Comparison of ENCODE assay signal across 1 cellular context in genomic region chr12:57751788-57752667, GRCh38.
TF ChIP-seq lines count a peak whose summit lies in the region.

Gene CDK4, minus strand, starts transcription at chr12:57752310. Its CDS starts 593 bp downstream, at chr12:57751717.

TF ChIP-seq in HepG2, 621 proteins besides CTCF, POLR2A, EP300 and RAD21 (continued from another document and continues in another):
- TF ChIP-seq, protein P1, sequence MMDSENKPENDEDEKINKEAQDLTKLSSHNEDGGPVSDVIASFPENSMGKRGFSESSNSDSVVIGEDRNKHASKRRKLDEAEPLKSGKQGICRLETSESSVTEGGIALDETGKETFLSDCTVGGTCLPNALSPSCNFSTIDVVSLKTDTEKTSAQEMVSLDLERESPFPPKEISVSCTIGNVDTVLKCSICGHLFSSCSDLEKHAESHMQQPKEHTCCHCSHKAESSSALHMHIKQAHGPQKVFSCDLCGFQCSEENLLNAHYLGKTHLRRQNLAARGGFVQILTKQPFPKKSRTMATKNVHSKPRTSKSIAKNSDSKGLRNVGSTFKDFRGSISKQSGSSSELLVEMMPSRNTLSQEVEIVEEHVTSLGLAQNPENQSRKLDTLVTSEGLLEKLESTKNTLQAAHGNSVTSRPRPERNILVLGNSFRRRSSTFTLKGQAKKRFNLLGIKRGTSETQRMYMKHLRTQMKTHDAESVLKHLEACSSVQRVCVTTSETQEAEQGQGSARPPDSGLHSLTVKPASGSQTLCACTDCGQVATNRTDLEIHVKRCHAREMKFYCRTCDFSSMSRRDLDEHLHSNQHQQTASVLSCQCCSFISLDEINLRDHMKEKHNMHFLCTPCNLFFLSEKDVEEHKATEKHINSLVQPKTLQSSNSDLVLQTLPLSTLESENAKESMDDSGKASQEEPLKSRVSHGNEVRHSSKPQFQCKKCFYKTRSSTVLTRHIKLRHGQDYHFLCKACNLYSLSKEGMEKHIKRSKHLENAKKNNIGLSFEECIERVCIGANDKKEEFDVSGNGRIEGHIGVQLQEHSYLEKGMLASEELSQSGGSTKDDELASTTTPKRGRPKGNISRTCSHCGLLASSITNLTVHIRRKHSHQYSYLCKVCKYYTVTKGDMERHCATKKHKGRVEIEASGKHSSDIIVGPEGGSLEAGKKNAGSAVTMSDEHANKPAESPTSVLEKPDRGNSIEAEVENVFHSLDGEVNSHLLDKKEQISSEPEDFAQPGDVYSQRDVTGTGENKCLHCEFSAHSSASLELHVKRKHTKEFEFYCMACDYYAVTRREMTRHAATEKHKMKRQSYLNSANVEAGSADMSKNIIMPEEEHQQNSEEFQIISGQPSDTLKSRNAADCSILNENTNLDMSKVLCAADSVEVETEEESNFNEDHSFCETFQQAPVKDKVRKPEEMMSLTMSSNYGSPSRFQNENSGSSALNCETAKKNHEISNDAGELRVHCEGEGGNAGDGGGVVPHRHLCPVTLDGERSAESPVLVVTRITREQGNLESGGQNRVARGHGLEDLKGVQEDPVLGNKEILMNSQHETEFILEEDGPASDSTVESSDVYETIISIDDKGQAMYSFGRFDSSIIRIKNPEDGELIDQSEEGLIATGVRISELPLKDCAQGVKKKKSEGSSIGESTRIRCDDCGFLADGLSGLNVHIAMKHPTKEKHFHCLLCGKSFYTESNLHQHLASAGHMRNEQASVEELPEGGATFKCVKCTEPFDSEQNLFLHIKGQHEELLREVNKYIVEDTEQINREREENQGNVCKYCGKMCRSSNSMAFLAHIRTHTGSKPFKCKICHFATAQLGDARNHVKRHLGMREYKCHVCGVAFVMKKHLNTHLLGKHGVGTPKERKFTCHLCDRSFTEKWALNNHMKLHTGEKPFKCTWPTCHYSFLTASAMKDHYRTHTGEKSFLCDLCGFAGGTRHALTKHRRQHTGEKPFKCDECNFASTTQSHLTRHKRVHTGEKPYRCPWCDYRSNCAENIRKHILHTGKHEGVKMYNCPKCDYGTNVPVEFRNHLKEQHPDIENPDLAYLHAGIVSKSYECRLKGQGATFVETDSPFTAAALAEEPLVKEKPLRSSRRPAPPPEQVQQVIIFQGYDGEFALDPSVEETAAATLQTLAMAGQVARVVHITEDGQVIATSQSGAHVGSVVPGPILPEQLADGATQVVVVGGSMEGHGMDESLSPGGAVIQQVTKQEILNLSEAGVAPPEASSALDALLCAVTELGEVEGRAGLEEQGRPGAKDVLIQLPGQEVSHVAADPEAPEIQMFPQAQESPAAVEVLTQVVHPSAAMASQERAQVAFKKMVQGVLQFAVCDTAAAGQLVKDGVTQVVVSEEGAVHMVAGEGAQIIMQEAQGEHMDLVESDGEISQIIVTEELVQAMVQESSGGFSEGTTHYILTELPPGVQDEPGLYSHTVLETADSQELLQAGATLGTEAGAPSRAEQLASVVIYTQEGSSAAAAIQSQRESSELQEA (CRISPR knock-in tag; IDR thresholded peaks at IDR 0.05; ENCODE audit: not compliant biosample characterization): peak; percentile 86
- TF ChIP-seq CBFB (CRISPR knock-in tag; IDR thresholded peaks at IDR 0.05) (peak; percentile 72), JUNB (CRISPR knock-in tag; IDR thresholded peaks at IDR 0.05; ENCODE audit: borderline replicate concordance) (no peak), ATF4 (CRISPR knock-in tag; IDR thresholded peaks at IDR 0.05) (peak in 1 of 2 experiments; percentile 80; a peak in 2 of 4 replicates), RFX1 (IDR thresholded peaks at IDR 0.05) (peak; percentile 98), ZNF800 (CRISPR knock-in tag; IDR thresholded peaks at IDR 0.05) (no peak; the same call in 1 of the 2 replicates), PHF8 (CRISPR knock-in tag; IDR thresholded peaks at IDR 0.05) (peak; percentile 88), ZNF639 (CRISPR knock-in tag; conservative IDR thresholded peaks at IDR 0.05) (peak; percentile 75), ZNF557 (CRISPR knock-in tag; IDR thresholded peaks at IDR 0.05) (no peak), ZNF263 (CRISPR knock-in tag; IDR thresholded peaks at IDR 0.05) (peak; percentile 84), ZNF713 (CRISPR knock-in tag; IDR thresholded peaks at IDR 0.05) (no peak), ZNF782 (CRISPR knock-in tag; IDR thresholded peaks at IDR 0.05; ENCODE audit: borderline replicate concordance) (peak; percentile 87; the same call in 1 of the 2 replicates), ZNF891 (CRISPR knock-in tag; IDR thresholded peaks at IDR 0.05) (peak; percentile 91), EED (CRISPR knock-in tag; IDR thresholded peaks at IDR 0.05) (peak; percentile 86; the same call in 1 of the 2 replicates), ZNF672 (CRISPR knock-in tag; IDR thresholded peaks at IDR 0.05) (peak; percentile 48; the same call in 1 of the 2 replicates), ZNF335 (CRISPR knock-in tag; IDR thresholded peaks at IDR 0.05) (0 out of 2 replicates have a peak, but pooled peaks have one; percentile 49), TEAD3 (CRISPR knock-in tag; optimal IDR thresholded peaks at IDR 0.05; ENCODE audit: borderline replicate concordance) (peak; percentile 84), ZSCAN21 (CRISPR knock-in tag; IDR thresholded peaks at IDR 0.05; ENCODE audit: borderline replicate concordance) (peak; percentile 89), ZNF121 (CRISPR knock-in tag; IDR thresholded peaks at IDR 0.05) (no peak), MIER2 (CRISPR knock-in tag; IDR thresholded peaks at IDR 0.05) (0 out of 2 replicates have a peak, but pooled peaks have one; percentile 57), ZBTB25 (CRISPR knock-in tag; IDR thresholded peaks at IDR 0.05) (peak; percentile 94), ZNF468 (CRISPR knock-in tag; IDR thresholded peaks at IDR 0.05) (no peak), ZNF556 (CRISPR knock-in tag; IDR thresholded peaks at IDR 0.05; ENCODE audit: borderline replicate concordance) (peak; percentile 96), FOSL2 (CRISPR knock-in tag; IDR thresholded peaks at IDR 0.05) (peak; percentile 52; the same call in 1 of the 2 replicates), SIX1 (CRISPR knock-in tag; IDR thresholded peaks at IDR 0.05; ENCODE audit: borderline replicate concordance) (no peak), ZBTB21 (CRISPR knock-in tag; IDR thresholded peaks at IDR 0.05) (peak; percentile 42), ZNF546 (CRISPR knock-in tag; conservative IDR thresholded peaks at IDR 0.05) (peak; percentile 81; the same call in 1 of the 2 replicates), MAF1 (CRISPR knock-in tag; IDR thresholded peaks at IDR 0.05; ENCODE audit: borderline replicate concordance) (no peak; the same call in 1 of the 2 replicates), ZFP90 (CRISPR knock-in tag; IDR thresholded peaks at IDR 0.05; ENCODE audit: borderline replicate concordance) (peak; percentile 79; the same call in 1 of the 2 replicates), PAF1 (CRISPR knock-in tag; IDR thresholded peaks at IDR 0.05) (no peak), UBTF (CRISPR knock-in tag; IDR thresholded peaks at IDR 0.05) (peak; percentile 82), ZNF333 (CRISPR knock-in tag; IDR thresholded peaks at IDR 0.05; ENCODE audit: borderline replicate concordance) (peak; percentile 42; the same call in 1 of the 2 replicates), KLF15 (CRISPR knock-in tag; IDR thresholded peaks at IDR 0.05; ENCODE audit: borderline replicate concordance) (no peak), ZIK1 (CRISPR knock-in tag; IDR thresholded peaks at IDR 0.05; ENCODE audit: borderline replicate concordance, low read depth) (peak; percentile 76; the same call in 1 of the 2 replicates), HOXA9 (CRISPR knock-in tag; IDR thresholded peaks at IDR 0.05; ENCODE audit: borderline replicate concordance) (peak; percentile 93; the same call in 1 of the 2 replicates), TEAD2 (CRISPR knock-in tag; IDR thresholded peaks at IDR 0.05) (no peak), ZNF446 (CRISPR knock-in tag; IDR thresholded peaks at IDR 0.05) (0 out of 2 replicates have a peak, but pooled peaks have one; percentile 78)
- TF ChIP-seq, protein P2, sequence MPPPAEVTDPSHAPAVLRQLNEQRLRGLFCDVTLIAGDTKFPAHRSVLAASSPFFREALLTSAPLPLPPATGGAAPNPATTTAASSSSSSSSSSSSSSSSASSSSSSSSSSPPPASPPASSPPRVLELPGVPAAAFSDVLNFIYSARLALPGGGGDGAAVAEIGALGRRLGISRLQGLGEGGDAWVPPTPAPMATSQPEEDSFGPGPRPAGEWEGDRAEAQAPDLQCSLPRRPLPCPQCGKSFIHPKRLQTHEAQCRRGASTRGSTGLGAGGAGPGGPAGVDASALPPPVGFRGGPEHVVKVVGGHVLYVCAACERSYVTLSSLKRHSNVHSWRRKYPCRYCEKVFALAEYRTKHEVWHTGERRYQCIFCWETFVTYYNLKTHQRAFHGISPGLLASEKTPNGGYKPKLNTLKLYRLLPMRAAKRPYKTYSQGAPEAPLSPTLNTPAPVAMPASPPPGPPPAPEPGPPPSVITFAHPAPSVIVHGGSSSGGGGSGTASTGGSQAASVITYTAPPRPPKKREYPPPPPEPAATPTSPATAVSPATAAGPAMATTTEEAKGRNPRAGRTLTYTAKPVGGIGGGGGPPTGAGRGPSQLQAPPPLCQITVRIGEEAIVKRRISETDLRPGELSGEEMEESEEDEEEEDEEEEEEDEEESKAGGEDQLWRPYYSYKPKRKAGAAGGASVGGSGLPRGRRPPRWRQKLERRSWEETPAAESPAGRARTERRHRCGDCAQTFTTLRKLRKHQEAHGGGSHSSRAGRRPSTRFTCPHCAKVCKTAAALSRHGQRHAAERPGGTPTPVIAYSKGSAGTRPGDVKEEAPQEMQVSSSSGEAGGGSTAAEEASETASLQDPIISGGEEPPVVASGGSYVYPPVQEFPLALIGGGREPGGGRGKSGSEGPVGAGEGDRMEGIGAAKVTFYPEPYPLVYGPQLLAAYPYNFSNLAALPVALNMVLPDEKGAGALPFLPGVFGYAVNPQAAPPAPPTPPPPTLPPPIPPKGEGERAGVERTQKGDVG (CRISPR knock-in tag; IDR thresholded peaks at IDR 0.05; ENCODE audit: borderline replicate concordance): no peak
- TF ChIP-seq, protein P3, sequence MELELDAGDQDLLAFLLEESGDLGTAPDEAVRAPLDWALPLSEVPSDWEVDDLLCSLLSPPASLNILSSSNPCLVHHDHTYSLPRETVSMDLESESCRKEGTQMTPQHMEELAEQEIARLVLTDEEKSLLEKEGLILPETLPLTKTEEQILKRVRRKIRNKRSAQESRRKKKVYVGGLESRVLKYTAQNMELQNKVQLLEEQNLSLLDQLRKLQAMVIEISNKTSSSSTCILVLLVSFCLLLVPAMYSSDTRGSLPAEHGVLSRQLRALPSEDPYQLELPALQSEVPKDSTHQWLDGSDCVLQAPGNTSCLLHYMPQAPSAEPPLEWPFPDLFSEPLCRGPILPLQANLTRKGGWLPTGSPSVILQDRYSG (CRISPR knock-in tag; IDR thresholded peaks at IDR 0.05): peak; percentile 80; the same call in 1 of the 2 replicates
